ENCODE assay signal across 9 cellular contexts in genomic region chr18:74331404-74331803, GRCh38. TPM values are rescaled to one million over a fixed set of nuclear protein-coding genes. Genes with fewer than 3 reads are reported as not detected.
DNase-seq lines count a peak whose midpoint lies in the region; ATAC-seq and TF ChIP-seq lines count a peak whose summit lies in the region.
"Had no signal": no experiment of that assay in that cellular context is flagged by ENCODE, and none has a peak within 500 bp of the region (broad histone marks: within the 10 kb centered on the region; RNA-seq: fewer than 3 reads in every experiment).

No MANE protein-coding gene starts in this region.

- H3K9me3 ChIP-seq in DOHH2 (ENCODE audit: control insufficient read depth, insufficient read depth, low read length) (peaks cover 3% of the 10 kb centered on the region; the same call in 1 of the 2 replicates), lower lobe of right lung (no peaks in the 10 kb centered on the region), spleen (no peaks in the 10 kb centered on the region)
- H3K9me3 ChIP-seq in CD4-positive, alpha-beta T cell (ENCODE audit: control insufficient read depth, low read length) = no peaks in the 10 kb centered on the region

- H3K9me3 Mint-ChIP-seq in CD4-positive, alpha-beta T cell = no peaks in the 10 kb centered on the region

- H3K4me3 Mint-ChIP-seq in CD4-positive, alpha-beta T cell = no peak overlapping the region
- H3K4me3 Mint-ChIP-seq: activated naive CD8-positive, alpha-beta T cell treated with anti-CD3 and anti-CD28 coated beads, Interleukin-2, amount 50 U/mL, for 24 hours had no signal

- POLR2A ChIA-PET in CD4-positive, alpha-beta T cell (lab: Charles Lee) = no interaction called here

- no peaks in the 10 kb centered on the region for H3K4me1 Mint-ChIP-seq in CD4-positive, alpha-beta T cell (ENCODE audit: low read depth)

- no peaks in the 10 kb centered on the region for H3K9me2 ChIP-seq in DOHH2 (replicated peaks; ENCODE audit: control insufficient read depth, low read length)

- H4K20me1 ChIP-seq in DOHH2 (ENCODE audit: control insufficient read depth, insufficient read depth, low read depth, low read length) = no peaks in the 10 kb centered on the region

- H3K4me2 ChIP-seq in DOHH2 (ENCODE audit: low read length) = no peak overlapping the region

- ATAC-seq in lower lobe of right lung = peak in 1 of 2 donors; percentile 51
- no peak for ATAC-seq in CD4-positive, alpha-beta T cell (ENCODE audit: poor library complexity)
- ATAC-seq: activated naive CD8-positive, alpha-beta T cell treated with anti-CD3 and anti-CD28 coated beads, Interleukin-2, amount 50 U/mL, for 24 hours had no signal

- peak in 1 of 2 experiments; percentile 21 for DNase-seq in HL-60 (ENCODE audit: low read depth in 1 of 2, low spot score in 1 of 2)
- DNase-seq in astrocyte of the cerebellum (ENCODE audit: low read depth) = no peak
- no peak for DNase-seq in lower lobe of right lung
- DNase-seq in spleen = no peak
- no peak for DNase-seq in activated naive CD4-positive, alpha-beta T cell treated with anti-CD3 and anti-CD28 coated beads, Interleukin-2, amount 50 U/mL, for 16 hours
- DNase-seq in CD4-positive, alpha-beta T cell = no peak
- DNase-seq in CD1c-positive myeloid dendritic cell (ENCODE audit: extremely low spot score) = no peak
- DNase-seq: activated naive CD8-positive, alpha-beta T cell treated with anti-CD3 and anti-CD28 coated beads, Interleukin-2, amount 50 U/mL, for 24 hours had no signal

- H3K27ac ChIP-seq in DOHH2 (ENCODE audit: low read depth, low read length) (no peak overlapping the region), HL-60 (replicated peaks) (no peak overlapping the region), lower lobe of right lung (no peak overlapping the region), spleen (no peak overlapping the region)
- no peak overlapping the region for H3K27ac ChIP-seq in CD4-positive, alpha-beta T cell (ENCODE audit: low read depth, low read length)

- intact Hi-C loops in lower lobe of right lung (cut with DNase I) = no loop called here
- intact Hi-C loops in spleen (cut with DNase I; ENCODE audit: low total_unique reads) = no loop called here
- intact Hi-C loops in CD4-positive, alpha-beta T cell (cut with DNase I, micrococcal nuclease) = no loop called here

- H3K36me3 ChIP-seq in DOHH2 (ENCODE audit: control insufficient read depth, low read length) = no peaks in the 10 kb centered on the region
- H3K36me3 ChIP-seq in lower lobe of right lung = no peaks in the 10 kb centered on the region
- no peaks in the 10 kb centered on the region for H3K36me3 ChIP-seq in spleen

- 73 to 84% (median 77%) methylated on average over 2 of the region's 2 CpGs for WGBS in spleen, 5 donors

- no peak for TF ChIP-seq POLR2A in spleen (IDR thresholded peaks at IDR 0.05)

- H3K36me3 Mint-ChIP-seq in CD4-positive, alpha-beta T cell (ENCODE audit: low read depth) = no peaks in the 10 kb centered on the region

- peaks cover 14% of the 10 kb centered on the region for H3K4me1 ChIP-seq in DOHH2 (ENCODE audit: control insufficient read depth, low read length)
- H3K4me1 ChIP-seq in lower lobe of right lung = no peaks in the 10 kb centered on the region
- H3K4me1 ChIP-seq in spleen = peaks cover 0 to 18% (median 2%) of the 10 kb centered on the region in 6 donors

- CTCF ChIA-PET in CD4-positive, alpha-beta T cell (lab: Charles Lee) = no interaction called here

- H3K27me3 ChIP-seq in DOHH2 (ENCODE audit: control insufficient read depth, low read length) (no peaks in the 10 kb centered on the region), HL-60 (ENCODE audit: insufficient read depth, poor library complexity, severe bottlenecking) (peaks cover 3% of the 10 kb centered on the region), lower lobe of right lung (ENCODE audit: low read depth) (no peaks in the 10 kb centered on the region), spleen (replicated peaks in 1 of 7) (no peaks in the 10 kb centered on the region)
- peaks cover 9% of the 10 kb centered on the region for H3K27me3 ChIP-seq in CD4-positive, alpha-beta T cell (ENCODE audit: control insufficient read depth, insufficient read depth, low read length)

- H3K27ac Mint-ChIP-seq in CD4-positive, alpha-beta T cell = no peak overlapping the region
- H3K27ac Mint-ChIP-seq: activated naive CD8-positive, alpha-beta T cell treated with anti-CD3 and anti-CD28 coated beads, Interleukin-2, amount 50 U/mL, for 24 hours had no signal

- H3K79me2 ChIP-seq in DOHH2 (ENCODE audit: control insufficient read depth, low read length) = no peaks in the 10 kb centered on the region

- no peaks in the 10 kb centered on the region for H3K27me3 Mint-ChIP-seq in CD4-positive, alpha-beta T cell
- H3K27me3 Mint-ChIP-seq: activated naive CD8-positive, alpha-beta T cell treated with anti-CD3 and anti-CD28 coated beads, Interleukin-2, amount 50 U/mL, for 24 hours had no signal

- TF ChIP-seq CTCF in DOHH2 (IDR thresholded peaks at IDR 0.05; ENCODE audit: low read depth, low read length, poor library complexity, severe bottlenecking) = peak; percentile 32
- TF ChIP-seq CTCF in HL-60 (IDR thresholded peaks at IDR 0.05; ENCODE audit: insufficient read depth, low read length) = peak; percentile 49
- TF ChIP-seq CTCF in astrocyte of the cerebellum (IDR thresholded peaks at IDR 0.05; ENCODE audit: low read depth, low read length, missing control alignments) = peak; percentile 51
- peak; percentile 31 for TF ChIP-seq CTCF in lower lobe of right lung (IDR thresholded peaks at IDR 0.05)
- TF ChIP-seq CTCF in spleen (IDR thresholded peaks at IDR 0.05 in 8 of 11, conservative IDR thresholded peaks at IDR 0.05 in 3 of 11) = peak in 4 of 11 experiments; percentile 9 to 25 (median 16)
- TF ChIP-seq CTCF in CD4-positive, alpha-beta T cell (IDR thresholded peaks at IDR 0.05) = no peak

- no peak overlapping the region for H3K4me3 ChIP-seq in DOHH2 (ENCODE audit: low read length)
- no peak overlapping the region for H3K4me3 ChIP-seq in HL-60 (replicated peaks; ENCODE audit: insufficient read depth, low read length)
- H3K4me3 ChIP-seq in astrocyte of the cerebellum (ENCODE audit: low read depth, low read length) = no peak overlapping the region
- H3K4me3 ChIP-seq in lower lobe of right lung = no peak overlapping the region
- no peak overlapping the region for H3K4me3 ChIP-seq in spleen

- in situ Hi-C loops in astrocyte of the cerebellum (cut with HindIII; ENCODE audit: low sequenced_read_pairs) = loop anchor here (25.0 kb wide), 1 partner anchor 144 kb away; no protein-coding TSS in a partner anchor

- H3F3A ChIP-seq in DOHH2 (ENCODE audit: control insufficient read depth, insufficient read depth) = no peaks in the 10 kb centered on the region

RNA-seq across cellular contexts. Expression of gene C18orf63, which starts 15.8 kb away (rescaled TPM):
- total RNA-seq in lower lobe of right lung = 0.65 TPM
- under 1 TPM in 3 of 7 donors, not detected in 4; 0.13 to 0.18 (median 0.14) TPM for total RNA-seq in spleen
- under 1 TPM in 1 of 3 donors, not detected in 2; 0.02 TPM for polyA plus RNA-seq in spleen
- not detected for total RNA-seq in CD4-positive, alpha-beta T cell

RNA-seq across cellular contexts. Expression of gene CYB5A, which starts 39.6 kb away (rescaled TPM):
- 458 TPM for total RNA-seq in lower lobe of right lung
- 100 to 1,000 TPM in 4 of 7 donors, 10 to 100 TPM in 3; 54.6 to 135 (median 115) TPM for total RNA-seq in spleen
- 100 to 1,000 TPM in 2 of 3 donors, 10 to 100 TPM in 1; 77.9 to 137 (median 107) TPM for polyA plus RNA-seq in spleen
- 1 to 10 TPM; 3.7 to 4.1 TPM for total RNA-seq in CD4-positive, alpha-beta T cell

Comparison
In these comparisons a context has a peak if more than half of its experiments do, and no peak if none do; other contexts are left out.
1. RNA of gene CYB5A, which starts 39.6 kb away (total RNA-seq): 458 TPM in lower lobe of right lung (single experiment) and 54.6 to 135 TPM in spleen; 3.7 to 4.1 TPM in CD4-positive, alpha-beta T cell; every median in the first group is over 10 times any median in the second.